Comparison of ENCODE assay signal across 12 cellular contexts in the genomic region with DNA sequence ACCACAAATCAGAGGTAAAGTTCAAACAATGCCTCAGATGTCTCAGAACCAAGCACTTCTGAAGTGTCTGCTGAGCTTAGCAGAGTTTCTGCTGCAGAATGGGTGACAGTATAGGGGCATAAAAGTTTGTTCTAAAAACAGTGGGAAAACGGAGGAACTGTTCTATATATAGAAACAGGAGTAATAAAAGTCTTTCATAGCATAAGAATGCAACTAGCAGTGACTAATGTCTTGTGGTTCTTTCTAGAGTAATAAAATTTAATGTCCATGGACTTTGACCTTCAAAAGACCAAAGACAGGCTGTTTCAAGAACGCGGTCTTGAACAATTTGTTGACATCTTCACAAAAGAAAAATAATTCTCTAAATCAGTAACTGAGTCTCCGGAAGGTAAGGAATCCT.
DNase-seq lines count a peak whose midpoint lies in the region; ATAC-seq, FAIRE-seq and TF ChIP-seq lines count a peak whose summit lies in the region.
"Had no signal": no experiment of that assay in that cellular context is flagged by ENCODE, and none has a peak within 500 bp of the region (broad histone marks: within the 10 kb centered on the region; RNA-seq: fewer than 3 reads in every experiment).

No MANE protein-coding gene starts in this region.

- TF ChIP-seq CTCF in astrocyte of the cerebellum (IDR thresholded peaks at IDR 0.05; ENCODE audit: low read depth, low read length, missing control alignments) = no peak

- DNase-seq in AG08395 (ENCODE audit: low spot score) = peak; percentile 72
- DNase-seq in HuH-7 (ENCODE audit: low spot score) = peak; percentile 8
- DNase-seq in astrocyte of the cerebellum (ENCODE audit: low read depth) = peak; percentile 28
- no peak for DNase-seq in left colon
- DNase-seq in stimulated activated CD4-positive, alpha-beta T cell treated with anti-CD3 and anti-CD28 coated beads, Interleukin-4, amount 100 ng/mL, for 1 hour = no peak
- no peak for DNase-seq in frontal cortex (ENCODE audit: low spot score in 2 of 2)
- DNase-seq: activated CD8-positive, alpha-beta memory T cell treated with anti-CD3 and anti-CD28 coated beads, Interleukin-2, amount 50 U/mL, for 48 hours; left cardiac atrium; right lobe of liver had no signal

- ATAC-seq in left colon (peak; percentile 96), HG03095 (IDR thresholded peaks at IDR 0.05; ENCODE audit: unreplicated experiment) (no peak), GM18867 (IDR thresholded peaks at IDR 0.05; ENCODE audit: unreplicated experiment) (no peak)
- ATAC-seq: left cardiac atrium, right lobe of liver had no signal

- intact Hi-C loops in left colon (cut with DNase I, micrococcal nuclease) = no loop called here

- H3K4me3 ChIP-seq in astrocyte of the cerebellum (ENCODE audit: low read depth, low read length) = no peak overlapping the region
- H3K4me3 ChIP-seq: coronary artery, right lobe of liver had no signal

- no peak for FAIRE-seq in frontal cortex (lab: Jason Lieb, UNC)

- in situ Hi-C loops in astrocyte of the cerebellum (cut with HindIII; ENCODE audit: low sequenced_read_pairs) = no loop called here

Comparison
In these comparisons a context has a peak if more than half of its experiments do, and no peak if none do; other contexts are left out.
1. DNase-seq: peak in AG08395 (single experiment), HuH-7 (single experiment) and astrocyte of the cerebellum (single experiment); none in left colon (0 of 2), stimulated activated CD4-positive, alpha-beta T cell treated with anti-CD3 and anti-CD28 coated beads, Interleukin-4, amount 100 ng/mL, for 1 hour (single experiment) and frontal cortex (0 of 2).